Comparison of ENCODE assay signal across 19 cellular contexts in genomic region chr13:77563110-77563509, GRCh38. TPM values are rescaled to one million over a fixed set of nuclear protein-coding genes. Genes with fewer than 3 reads are reported as not detected.
A peak's percentile ranks its signal among the peaks of the same experiment; 100 is the strongest.
DNase-seq lines count a peak whose midpoint lies in the region; ATAC-seq and TF ChIP-seq lines count a peak whose summit lies in the region.
"Had no signal": no experiment of that assay in that cellular context is flagged by ENCODE, and none has a peak within 500 bp of the region (broad histone marks: within the 10 kb centered on the region; RNA-seq: fewer than 3 reads in every experiment).

No MANE protein-coding gene starts in this region.

- H3K79me2 ChIP-seq in HCT116 (ENCODE audit: insufficient read depth, low read length) = no peaks in the 10 kb centered on the region

- in situ Hi-C loops in transverse colon (cut with MboI; ENCODE audit: low pct_ligation_motif_present in 1 of 4, low pct_unique_long_range_greater_than_20kb in 1 of 4, low sequenced_read_pairs in 3 of 4) = no loop called here
- in situ Hi-C loops in HAP-1 (cut with MboI; ENCODE audit: low sequenced_read_pairs) = no loop called here

- H4K20me1 ChIP-seq in HCT116 (ENCODE audit: insufficient read depth) = no peaks in the 10 kb centered on the region

- no peak for TF ChIP-seq EP300 in transverse colon (IDR thresholded peaks at IDR 0.05; ENCODE audit: low read depth)

- no peak for TF ChIP-seq RAD21 in HCT116 (IDR thresholded peaks at IDR 0.05; ENCODE audit: low read depth)

- TF ChIP-seq CTCF in HCT116 (IDR thresholded peaks at IDR 0.05 in 2 of 3, conservative IDR thresholded peaks at IDR 0.05 in 1 of 3; ENCODE audit: borderline replicate concordance in 1 of 3, insufficient read depth in 1 of 3, low read depth in 2 of 3, low read length in 2 of 3) (no peak), transverse colon (IDR thresholded peaks at IDR 0.05) (no peak)

- no peak for ATAC-seq in HCT116
- no peak for ATAC-seq in HG03354 (IDR thresholded peaks at IDR 0.05; ENCODE audit: poor library complexity, severe bottlenecking, unreplicated experiment)

- DNase-seq in HCT116 (ENCODE audit: low read depth, low spot score) (no peak), RKO (ENCODE audit: low spot score) (peak; percentile 8), dermis microvascular lymphatic vessel endothelial cell (ENCODE audit: low read depth in 2 of 2) (peak; percentile 9 to 29), myocyte (ENCODE audit: low read depth) (peak; percentile 69), transverse colon (no peak), HAP-1 (ENCODE audit: low spot score in 2 of 2) (no peak)
- DNase-seq: activated CD8-positive, alpha-beta memory T cell treated with anti-CD3 and anti-CD28 coated beads for 24 hours; activated effector memory CD4-positive, alpha-beta T cell treated with Interleukin-2 at 50 U/mL for 16 hours; aorta; CD4-positive, alpha-beta T cell; effector memory CD4-positive, alpha-beta T cell; EL; glutamatergic neuron; NCI-H1694 treated with DMSO at 0.1 percent for 48 hours; NCI-H526 had no signal

- H3K4me1 ChIP-seq in HCT116 (ENCODE audit: control insufficient read depth in 1 of 2, insufficient read depth in 2 of 2, low read length in 2 of 2) (no peaks in the 10 kb centered on the region), transverse colon (no peaks in the 10 kb centered on the region), HAP-1 (no peaks in the 10 kb centered on the region)

- TF ChIP-seq POLR2A in HCT116 (IDR thresholded peaks at IDR 0.05; ENCODE audit: borderline replicate concordance, extremely low read depth, insufficient read depth, insufficient read length) (no peak), transverse colon (IDR thresholded peaks at IDR 0.05) (no peak)

- H3K27me3 ChIP-seq in HCT116 (ENCODE audit: insufficient read depth, low read length) = no peaks in the 10 kb centered on the region
- H3K27me3 ChIP-seq in transverse colon = no peaks in the 10 kb centered on the region
- H3K27me3 ChIP-seq in HAP-1 (ENCODE audit: low read depth) = peaks cover 3% of the 10 kb centered on the region

- POLR2A ChIA-PET in HCT116 (lab: Charles Lee) = no interaction called here

- RAD21 ChIA-PET in HCT116 (lab: Charles Lee; ENCODE audit: low non-redundant PET in 1 of 2, low total read pairs in 2 of 2, uncharacterized antibody in 2 of 2, unreplicated experiment in 2 of 2) = no interaction called here

- no TSS peak for BruUV-seq in HCT116 (replicated peaks; lab: Mats Ljungman, UMichigan)

- no peak overlapping the region for H2AFZ ChIP-seq in HCT116 (ENCODE audit: low read depth, low read length, poor library complexity, severe bottlenecking)

- H3K27ac ChIP-seq in HCT116 (ENCODE audit: low read depth, low read length) = no peak overlapping the region
- H3K27ac ChIP-seq in transverse colon = no peak overlapping the region
- H3K27ac ChIP-seq: KMS-11 had no signal

- no peak overlapping the region for H3K9ac ChIP-seq in HCT116 (ENCODE audit: low read length)
- H3K9ac ChIP-seq: KMS-11 had no signal

- WGBS in transverse colon (ENCODE audit: low coverage in 1 of 2), 2 donors = 11 to 29% methylated on average over 1 of the region's 1 CpG

- intact Hi-C loops in HCT116 (cut with micrococcal nuclease) (no loop called here), transverse colon (cut with DNase I; ENCODE audit: low total_unique reads) (no loop called here)

- H3K9me2 ChIP-seq in HCT116 (ENCODE audit: insufficient read depth) = no peaks in the 10 kb centered on the region

- no peak overlapping the region for H3K4me2 ChIP-seq in HCT116 (ENCODE audit: low read length)
- H3K4me2 ChIP-seq: KMS-11 had no signal

- no peak overlapping the region for H3K4me3 ChIP-seq in HCT116 (replicated peaks in 1 of 2; ENCODE audit: low read depth in 1 of 2, low read length in 2 of 2)
- H3K4me3 ChIP-seq in transverse colon = no peak overlapping the region
- H3K4me3 ChIP-seq in HAP-1 = no peak overlapping the region

- H3K36me3 ChIP-seq in HCT116 (ENCODE audit: control insufficient read depth in 1 of 2, insufficient read depth in 2 of 2, low read length in 2 of 2) (no peaks in the 10 kb centered on the region), transverse colon (no peaks in the 10 kb centered on the region), HAP-1 (replicated peaks) (no peaks in the 10 kb centered on the region)

- CTCF ChIA-PET in HCT116 (lab: Charles Lee) = no interaction called here

- H3K9me3 ChIP-seq in HCT116 (ENCODE audit: control insufficient read depth in 1 of 2, insufficient read depth in 1 of 2, low read depth in 1 of 2, low read length in 2 of 2) = no peaks in the 10 kb centered on the region
- no peaks in the 10 kb centered on the region for H3K9me3 ChIP-seq in transverse colon
- no peaks in the 10 kb centered on the region for H3K9me3 ChIP-seq in HAP-1

TF ChIP-seq in HCT116, 20 proteins besides CTCF, POLR2A, EP300 and RAD21:
- TF ChIP-seq ZNF274 (IDR thresholded peaks at IDR 0.05; ENCODE audit: low read depth, low read length) (no peak), REST (IDR thresholded peaks at IDR 0.05; ENCODE audit: low read depth) (peak; percentile 55), TCF7L2 (IDR thresholded peaks at IDR 0.05; ENCODE audit: borderline replicate concordance, extremely low read depth, insufficient read depth, insufficient read length) (no peak), ZBTB33 (IDR thresholded peaks at IDR 0.05; ENCODE audit: extremely low read depth, insufficient replicate concordance, low read length) (no peak)

RNA-seq across cellular contexts. Expression of gene SCEL, which starts 27.6 kb away (rescaled TPM):
- total RNA-seq in HCT116 (2021; ENCODE audit: unreplicated experiment) (0.07 TPM), dermis microvascular lymphatic vessel endothelial cell (not detected in 2 replicates), myocyte (not detected in 2 replicates), transverse colon (under 1 TPM in 2 of 4 donors, not detected in 2; 0.32 to 0.96 TPM)
- 0.04 TPM in 1 of 2 replicates, not detected in the other for polyA plus RNA-seq in HCT116 (2012)
- polyA plus RNA-seq in myocyte (2012) = not detected
- total RNA-seq: aorta; CD4-positive, alpha-beta T cell; H4; osteocyte had no signal

Comparison
In these comparisons a context has a peak if more than half of its experiments do, and no peak if none do; other contexts are left out.
1. DNase-seq: peak in RKO (single experiment), dermis microvascular lymphatic vessel endothelial cell (2 of 2) and myocyte (single experiment); none in HCT116 (single experiment), transverse colon (single experiment) and HAP-1 (0 of 2).